21 cellular contexts compared by ENCODE assay signal in the genomic region with DNA sequence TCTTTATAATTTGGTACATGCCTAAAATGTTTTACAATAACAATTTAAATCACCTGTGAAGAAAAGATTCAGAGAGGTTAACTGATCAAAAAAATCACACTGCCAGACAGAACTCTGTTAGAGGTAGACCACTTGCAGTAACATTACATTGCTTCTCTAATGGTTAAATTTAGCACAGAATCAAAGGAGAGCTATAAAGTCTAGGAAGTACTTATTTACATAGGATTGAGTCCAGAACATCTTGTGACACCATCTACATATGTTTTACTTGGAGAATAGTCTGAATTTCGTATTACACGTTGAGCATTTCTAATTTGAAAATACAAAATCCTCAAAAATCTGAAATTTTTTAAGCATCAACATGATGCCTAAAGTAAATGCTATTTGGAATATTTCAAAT. TPM values are rescaled to one million over a fixed set of nuclear protein-coding genes. Genes with fewer than 3 reads are reported as not detected.
DNase-seq lines count a peak whose midpoint lies in the region; ATAC-seq, FAIRE-seq and TF ChIP-seq lines count a peak whose summit lies in the region.
"Had no signal": no experiment of that assay in that cellular context is flagged by ENCODE, and none has a peak within 500 bp of the region (broad histone marks: within the 10 kb centered on the region; RNA-seq: fewer than 3 reads in every experiment).

No MANE protein-coding gene starts in this region.

- CTCF ChIA-PET in PC-3 (lab: Charles Lee): interaction anchor here (0.7 kb wide), 1 partner anchor 48 kb away, joined by 7 read pairs; no protein-coding TSS in a partner anchor
- CTCF ChIA-PET in endothelial cell of umbilical vein (lab: Charles Lee): interaction anchor here (0.6 to 2.8 kb wide), 12 partner anchors 9 to 260 kb away, joined by 3 to 29 read pairs (median 4); no protein-coding TSS in a partner anchor
- CTCF ChIA-PET in HEK293T (lab: Yijun Ruan, JAX): no interaction called here

- TF ChIP-seq CTCF in PC-3 (conservative IDR thresholded peaks at IDR 0.05; ENCODE audit: low read depth, low read length) (no peak), endothelial cell of umbilical vein (IDR thresholded peaks at IDR 0.05; ENCODE audit: extremely low read depth in 1 of 2, insufficient read depth in 1 of 2, low read depth in 1 of 2, low read length in 2 of 2) (no peak), osteoblast (IDR thresholded peaks at IDR 0.05; ENCODE audit: extremely low read depth, low read depth, low read length) (no peak)

- H3K9me3 ChIP-seq in PC-3 (ENCODE audit: low read length) (no peaks in the 10 kb centered on the region), endothelial cell of umbilical vein (replicated peaks; ENCODE audit: control insufficient read depth, insufficient read depth, low read length) (no peaks in the 10 kb centered on the region), osteoblast (ENCODE audit: low read depth, low read length) (no peaks in the 10 kb centered on the region)
- H3K9me3 ChIP-seq: ascending aorta, pancreas had no signal

- FAIRE-seq in endothelial cell of umbilical vein (lab: Jason Lieb, UNC): peak; percentile 73
- FAIRE-seq: small intestine had no signal

- H3K27me3 ChIP-seq in PC-3 (ENCODE audit: low read length) (no peaks in the 10 kb centered on the region), endothelial cell of umbilical vein (ENCODE audit: control insufficient read depth in 2 of 2, insufficient read depth in 2 of 2, low read length in 2 of 2) (no peaks in the 10 kb centered on the region), osteoblast (ENCODE audit: insufficient read depth, low read length) (no peaks in the 10 kb centered on the region)
- H3K27me3 ChIP-seq: ascending aorta, pancreas had no signal

- H3K27ac ChIP-seq in PC-3 (ENCODE audit: low read length) (no peak overlapping the region), endothelial cell of umbilical vein (ENCODE audit: insufficient read depth, low read depth, low read length) (no peak overlapping the region), osteoblast (ENCODE audit: low read depth, low read length) (peak overlapping the region; percentile 21)
- H3K27ac ChIP-seq: ascending aorta, HL-60, pancreas had no signal

- H3K27me3 Mint-ChIP-seq in activated T-cell treated with anti-CD3 and anti-CD28 coated beads, Interleukin-2, amount 50 U/mL, for 24 hours: no peaks in the 10 kb centered on the region
- H3K27me3 Mint-ChIP-seq: activated CD4-positive, alpha-beta memory T cell treated with anti-CD3 and anti-CD28 coated beads, Interleukin-2, amount 10 ng/mL, durations not matched to agents 7 days and 5 days; activated naive CD8-positive, alpha-beta T cell treated with anti-CD3 and anti-CD28 coated beads for 36 hours; CD4-positive, alpha-beta T cell; memory B cell had no signal

- POLR2A ChIA-PET in PC-3 (lab: Charles Lee; ENCODE audit: unreplicated experiment) (no interaction called here), endothelial cell of umbilical vein (lab: Charles Lee) (no interaction called here), HEK293T (lab: Yijun Ruan, JAX) (no interaction called here)

- no peak overlapping the region for H3K4me2 ChIP-seq in PC-3 (ENCODE audit: low read length)
- H3K4me2 ChIP-seq in endothelial cell of umbilical vein (ENCODE audit: insufficient read depth, low read length): peak overlapping the region; percentile 19
- H3K4me2 ChIP-seq in osteoblast (ENCODE audit: insufficient read depth, low read length): peak overlapping the region; percentile 22

- H3F3A ChIP-seq in PC-3 (ENCODE audit: low read length, unreplicated experiment): no peaks in the 10 kb centered on the region

- H3K4me3 ChIP-seq in PC-3 (ENCODE audit: low read length) (no peak overlapping the region), endothelial cell of umbilical vein (replicated peaks in 1 of 3; ENCODE audit: insufficient read depth in 1 of 3, low read depth in 1 of 3, low read length in 3 of 3) (no peak overlapping the region), osteoblast (ENCODE audit: insufficient read depth, low read length) (no peak overlapping the region)
- H3K4me3 ChIP-seq: ascending aorta, GM12878, pancreas had no signal

- H2AFZ ChIP-seq in PC-3 (ENCODE audit: low read length) (no peak overlapping the region), endothelial cell of umbilical vein (ENCODE audit: low read depth, low read length) (no peak overlapping the region), osteoblast (ENCODE audit: low read length) (no peak overlapping the region)

- DNase-seq in activated T-cell treated with anti-CD3 and anti-CD28 coated beads, Interleukin-2, amount 50 U/mL, for 24 hours: no peak
- DNase-seq in activated T-cell treated with anti-CD3 and anti-CD28 coated beads, Interleukin-2, amount 50 U/mL, for 48 hours: no peak
- no peak for DNase-seq in PC-3
- peak; percentile 30 for DNase-seq in endothelial cell of umbilical vein (ENCODE audit: low read depth, low spot score)
- no peak for DNase-seq in osteoblast (ENCODE audit: insufficient read length, low spot score, missing footprints)
- DNase-seq in NCI-H526 treated with DMSO at 0.1 percent for 48 hours (lab: John Stamatoyannopoulos, UW): no peak
- no peak for DNase-seq in HEK293T (ENCODE audit: extremely low spot score)
- DNase-seq: activated CD4-positive, CD25-positive, alpha-beta regulatory T cell treated with anti-CD3 and anti-CD28 coated beads, Interleukin-2, amount 50 U/mL, for 72 hours; activated effector memory CD4-positive, alpha-beta T cell treated with anti-CD3 and anti-CD28 coated beads, Interleukin-2, amount 50 U/mL, for 16 hours; activated naive CD8-positive, alpha-beta T cell treated with anti-CD3 and anti-CD28 coated beads for 36 hours; Right ventricle myocardium superior had no signal

- no peaks in the 10 kb centered on the region for H4K20me1 ChIP-seq in PC-3 (ENCODE audit: low read length)
- H4K20me1 ChIP-seq in endothelial cell of umbilical vein (replicated peaks; ENCODE audit: control insufficient read depth, extremely low read depth, insufficient read depth, low read length): peaks cover 5% of the 10 kb centered on the region
- peaks cover 18% of the 10 kb centered on the region for H4K20me1 ChIP-seq in osteoblast (ENCODE audit: insufficient read depth, low read length)

- intact Hi-C loops in PC-3 (cut with micrococcal nuclease) (loop anchor here (1.0 kb wide), 1 partner anchor 125 kb away; no protein-coding TSS in a partner anchor), endothelial cell of umbilical vein (cut with micrococcal nuclease) (loop anchor here (1.0 kb wide), 3 partner anchors 17 to 125 kb away; partner anchors contain the start of gene TBC1D20)

- no peak for TF ChIP-seq POLR2A in endothelial cell of umbilical vein (IDR thresholded peaks at IDR 0.05; ENCODE audit: low read depth, low read length)

- H3K36me3 Mint-ChIP-seq in activated T-cell treated with anti-CD3 and anti-CD28 coated beads, Interleukin-2, amount 50 U/mL, for 24 hours (ENCODE audit: low read depth): peaks cover 88% of the 10 kb centered on the region

- H3K9ac ChIP-seq in PC-3 (ENCODE audit: low read length) (no peak overlapping the region), endothelial cell of umbilical vein (replicated peaks; ENCODE audit: extremely low read depth, insufficient read depth, low read length) (no peak overlapping the region)

- ATAC-seq in PC-3 (peak; percentile 64), HG02885 (IDR thresholded peaks at IDR 0.05; ENCODE audit: poor library complexity, unreplicated experiment) (no peak)

- no peaks in the 10 kb centered on the region for H3K9me2 ChIP-seq in PC-3 (replicated peaks; ENCODE audit: low read length)

- H3K4me1 Mint-ChIP-seq in activated T-cell treated with anti-CD3 and anti-CD28 coated beads, Interleukin-2, amount 50 U/mL, for 24 hours (ENCODE audit: low read depth): peaks cover 29% of the 10 kb centered on the region

- BruUV-seq in PC-3 (replicated peaks; lab: Mats Ljungman, UMichigan) (no TSS peak), endothelial cell of umbilical vein (replicated peaks; lab: Mats Ljungman, UMichigan) (no TSS peak)

- H3K79me2 ChIP-seq in PC-3 (ENCODE audit: low read length) (no peaks in the 10 kb centered on the region), endothelial cell of umbilical vein (ENCODE audit: control insufficient read depth, insufficient read depth, low read length) (no peaks in the 10 kb centered on the region), osteoblast (ENCODE audit: insufficient read depth, low read length) (no peaks in the 10 kb centered on the region)

- no peaks in the 10 kb centered on the region for H3K9me3 Mint-ChIP-seq in activated T-cell treated with anti-CD3 and anti-CD28 coated beads, Interleukin-2, amount 50 U/mL, for 24 hours
- H3K9me3 Mint-ChIP-seq: activated CD4-positive, alpha-beta memory T cell treated with anti-CD3 and anti-CD28 coated beads, Interleukin-2, amount 10 ng/mL, durations not matched to agents 7 days and 5 days; activated naive CD8-positive, alpha-beta T cell treated with anti-CD3 and anti-CD28 coated beads for 36 hours; CD4-positive, alpha-beta T cell; immature natural killer cell; memory B cell had no signal

- peak overlapping the region; percentile 11 for H3K27ac Mint-ChIP-seq in activated T-cell treated with anti-CD3 and anti-CD28 coated beads, Interleukin-2, amount 50 U/mL, for 24 hours
- H3K27ac Mint-ChIP-seq: CD4-positive, alpha-beta T cell had no signal

- H3K36me3 ChIP-seq in PC-3 (ENCODE audit: low read depth, low read length): peaks cover 45% of the 10 kb centered on the region; the same call in 1 of the 2 replicates
- H3K36me3 ChIP-seq in endothelial cell of umbilical vein (ENCODE audit: control insufficient read depth in 2 of 2, extremely low read depth in 1 of 2, insufficient read depth in 2 of 2, low read length in 2 of 2): peaks cover 10 to 18% of the 10 kb centered on the region in 2 experiments
- peaks cover 29% of the 10 kb centered on the region for H3K36me3 ChIP-seq in osteoblast (ENCODE audit: insufficient read depth, low read length)

- no peaks in the 10 kb centered on the region for H3K9me1 ChIP-seq in endothelial cell of umbilical vein (replicated peaks; ENCODE audit: control insufficient read depth, extremely low read depth, insufficient read depth, low read length)

- H3K4me1 ChIP-seq in PC-3 (ENCODE audit: insufficient read depth, low read length) (no peaks in the 10 kb centered on the region), endothelial cell of umbilical vein (ENCODE audit: control insufficient read depth, extremely low read depth, insufficient read depth, low read length) (peaks cover 7% of the 10 kb centered on the region), osteoblast (ENCODE audit: insufficient read depth, low read length) (peaks cover 24% of the 10 kb centered on the region)

- no peak overlapping the region for H3K4me3 Mint-ChIP-seq in activated T-cell treated with anti-CD3 and anti-CD28 coated beads, Interleukin-2, amount 50 U/mL, for 24 hours
- H3K4me3 Mint-ChIP-seq: activated CD4-positive, alpha-beta memory T cell treated with anti-CD3 and anti-CD28 coated beads, Interleukin-2, amount 10 ng/mL, durations not matched to agents 7 days and 5 days; activated naive CD8-positive, alpha-beta T cell treated with anti-CD3 and anti-CD28 coated beads for 36 hours; CD4-positive, alpha-beta T cell; immature natural killer cell; memory B cell had no signal

- dilution Hi-C loops in endothelial cell of umbilical vein (cut with MboI; ENCODE audit: extremely low pct_ligation_motif_present, low sequenced_read_pairs): no loop called here

RNA-seq across cellular contexts. Expression of gene TBC1D20, which starts 17.2 kb away (rescaled TPM):
- total RNA-seq in PC-3 (2014; rRNA removed) (24.2 and 26.3 TPM in 2 replicates), endothelial cell of umbilical vein (30.6 and 34.3 TPM in 2 replicates), osteoblast (57.5 and 64.8 TPM in 2 replicates)
- 33.3 and 36.1 TPM in 2 replicates for polyA plus RNA-seq in endothelial cell of umbilical vein
- 25.9 and 27.9 TPM in 2 replicates for polyA plus RNA-seq in endothelial cell of umbilical vein (2011; cell fraction: cytosol; rRNA removed)
- polyA plus RNA-seq in endothelial cell of umbilical vein (2011; cell fraction: nucleus; rRNA removed): 35.0 and 37.4 TPM in 2 replicates
- 22.1 and 24.7 TPM in 2 replicates for polyA plus RNA-seq in endothelial cell of umbilical vein (2012)
- polyA minus RNA-seq in endothelial cell of umbilical vein: 56.4 and 58.8 TPM in 2 replicates
- polyA minus RNA-seq in endothelial cell of umbilical vein (2011; cell fraction: cytosol; rRNA and poly(A)+ RNA removed): 9.3 TPM
- 15.1 and 19.3 TPM in 2 replicates for polyA minus RNA-seq in endothelial cell of umbilical vein (2011; cell fraction: nucleus; rRNA and poly(A)+ RNA removed)
